In the genomic region with DNA sequence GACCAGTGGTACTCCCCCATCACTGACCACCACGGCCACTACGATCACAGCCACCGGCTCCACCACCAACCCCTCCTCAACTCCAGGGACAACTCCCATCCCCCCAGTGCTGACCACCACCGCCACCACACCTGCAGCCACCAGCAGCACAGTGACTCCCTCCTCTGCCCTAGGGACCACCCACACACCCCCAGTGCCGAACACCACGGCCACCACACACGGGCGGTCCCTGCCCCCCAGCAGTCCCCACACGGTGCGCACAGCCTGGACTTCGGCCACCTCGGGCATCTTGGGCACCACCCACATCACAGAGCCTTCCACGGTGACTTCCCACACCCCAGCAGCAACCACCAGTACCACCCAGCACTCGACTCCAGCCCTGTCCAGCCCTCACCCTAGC, we compare ENCODE assay signal across 14 cellular contexts. TPM values are rescaled to one million over a fixed set of nuclear protein-coding genes. Genes with fewer than 3 reads are reported as not detected.
"Had no signal": no experiment of that assay in that cellular context is flagged by ENCODE, and none has a peak within 500 bp of the region (broad histone marks: within the 10 kb centered on the region; RNA-seq: fewer than 3 reads in every experiment).

No MANE protein-coding gene starts in this region.

RNA-seq across cellular contexts. Expression of a gene that starts 24.2 kb away (rescaled TPM):
- total RNA-seq: activated naive CD4-positive, alpha-beta T cell treated with anti-CD3 and anti-CD28 coated beads for 36 hours; activated naive CD4-positive, alpha-beta T cell treated with anti-CD3 and anti-CD28 coated beads, Interleukin-2, amount 50 U/mL, for 72 hours; activated naive CD8-positive, alpha-beta T cell treated with anti-CD3 and anti-CD28 coated beads for 36 hours; activated naive CD8-positive, alpha-beta T cell treated with anti-CD3 and anti-CD28 coated beads, Interleukin-2, amount 10 ng/mL, durations not matched to agents 7 days and 5 days; activated T-cell treated with anti-CD3 and anti-CD28 coated beads, Interleukin-2, amount 50 U/mL, for 72 hours; activated T-helper 1 cell treated with anti-CD3 and anti-CD28 coated beads, Interleukin-12 subunit alpha, Interleukin-12 subunit beta, Interleukin-2, Interleukin-4 antibody, amounts not matched to agents 30 ng/mL and 10 ng/mL and 1 ng/mL, durations not matched to agents 14 hours and 24 hours and 36 hours; activated T-helper 17 cell treated with anti-CD3 and anti-CD28 coated beads, Interleukin-2, amount 50 U/mL, for 72 hours; activated T-helper 2 cell treated with anti-CD3 and anti-CD28 coated beads, Interferon-gamma antibody, Interleukin-2, Interleukin-4, amounts not matched to agents 10 μg/mL and 5 μg/mL and 100 μg/mL, durations not matched to agents 14 hours and 24 hours and 36 hours; aorta; astrocyte; bronchial epithelial cell; cardiac muscle cell; cardiac septum; chondrocyte had no signal
